In the genomic region with DNA sequence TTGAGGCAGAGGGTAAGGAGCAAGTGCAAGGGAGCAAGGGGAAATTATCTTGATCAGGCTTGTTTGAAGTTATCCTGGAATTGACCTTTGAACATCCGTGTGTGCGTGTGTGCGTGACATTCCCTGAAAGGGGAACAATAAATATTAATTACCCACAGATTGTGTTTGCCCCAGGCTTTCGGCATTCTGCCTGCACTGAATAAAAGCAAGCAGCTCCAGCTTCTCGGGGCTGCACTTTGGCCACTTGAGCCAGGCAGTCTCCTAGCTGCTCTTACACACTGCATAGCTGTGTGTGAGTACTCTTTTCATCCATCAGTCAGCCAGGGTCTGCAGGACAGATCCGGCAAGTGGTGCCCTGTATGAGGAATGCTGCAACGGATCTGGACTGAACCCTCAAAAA, we compare ENCODE assay signal across 28 cellular contexts.
DNase-seq lines count a peak whose midpoint lies in the region; ATAC-seq, FAIRE-seq and TF ChIP-seq lines count a peak whose summit lies in the region.
"Had no signal": no experiment of that assay in that cellular context is flagged by ENCODE, and none has a peak within 500 bp of the region (broad histone marks: within the 10 kb centered on the region; RNA-seq: fewer than 3 reads in every experiment).

No MANE protein-coding gene starts in this region.

- H3K27ac Mint-ChIP-seq in Calu3 (ENCODE audit: unreplicated experiment), result peak overlapping the region; percentile 39
- H3K27ac Mint-ChIP-seq in neural progenitor cell, result peak overlapping the region; percentile 39
- H3K27ac Mint-ChIP-seq: activated CD4-positive, alpha-beta memory T cell treated with anti-CD3 and anti-CD28 coated beads, Interleukin-2, amount 10 ng/mL, durations not matched to agents 7 days and 5 days; activated naive CD4-positive, alpha-beta T cell treated with anti-CD3 and anti-CD28 coated beads, Interleukin-2, amount 50 U/mL, for 24 hours; activated T-helper 17 cell treated with anti-CD3 and anti-CD28 coated beads, Interleukin-2, amount 50 U/mL, for 72 hours; CD4-positive, CD25-positive, alpha-beta regulatory T cell; T-cell had no signal

- H3K27ac ChIP-seq in KOPT-K1 (ENCODE audit: low read depth, low read length, poor library complexity, severe bottlenecking) (peak overlapping the region; percentile 10), K562 (ENCODE audit: extremely low read depth, low read depth, low read length) (no peak overlapping the region), neural progenitor cell (no peak overlapping the region), testis (no peak overlapping the region), left ventricle myocardium inferior (replicated peaks) (no peak overlapping the region)
- H3K27ac ChIP-seq: epithelial cell of prostate, KMS-11, psoas muscle, thoracic aorta had no signal

- H3K36me3 Mint-ChIP-seq in Calu3 (ENCODE audit: insufficient read depth, unreplicated experiment) (peaks cover 25% of the 10 kb centered on the region), neural progenitor cell (no peaks in the 10 kb centered on the region)
- H3K36me3 Mint-ChIP-seq: activated naive CD4-positive, alpha-beta T cell treated with anti-CD3 and anti-CD28 coated beads, Interleukin-2, amount 50 U/mL, for 24 hours; CD4-positive, CD25-positive, alpha-beta regulatory T cell; T-cell had no signal

- WGBS in K562 (ENCODE audit: insufficient coverage, low coverage, missing lambda C conversion rate), result 54% methylated on average over 7 of the region's 7 CpGs
- WGBS in testis, 2 donors, result 66 to 67% methylated on average over 7 of the region's 7 CpGs

- TF ChIP-seq CTCF in Calu3 (IDR thresholded peaks at IDR 0.05; ENCODE audit: unreplicated experiment) (no peak), K562 (IDR thresholded peaks at IDR 0.05 in 2 of 3, conservative IDR thresholded peaks at IDR 0.05 in 1 of 3; ENCODE audit: insufficient read depth in 2 of 3, low read depth in 1 of 3, low read length in 3 of 3) (no peak), neural progenitor cell (IDR thresholded peaks at IDR 0.05) (no peak), testis (IDR thresholded peaks at IDR 0.05) (no peak), left ventricle myocardium inferior (IDR thresholded peaks at IDR 0.05; ENCODE audit: borderline replicate concordance) (no peak)

- H3F3A ChIP-seq in neural progenitor cell (ENCODE audit: low read depth), result peaks cover 41% of the 10 kb centered on the region

- H3K4me1 Mint-ChIP-seq in Calu3 (ENCODE audit: low read depth, unreplicated experiment) (peaks cover 29% of the 10 kb centered on the region), neural progenitor cell (peaks cover 39% of the 10 kb centered on the region)

- H3K36me3 ChIP-seq in KOPT-K1 (ENCODE audit: insufficient read depth, low read length), result no peaks in the 10 kb centered on the region
- no peaks in the 10 kb centered on the region for H3K36me3 ChIP-seq in K562 (ENCODE audit: control insufficient read depth, insufficient read depth, low read length)
- no peaks in the 10 kb centered on the region for H3K36me3 ChIP-seq in neural progenitor cell
- H3K36me3 ChIP-seq in testis (ENCODE audit: low read depth, missing control alignments), result no peaks in the 10 kb centered on the region
- H3K36me3 ChIP-seq in left ventricle myocardium inferior, result no peaks in the 10 kb centered on the region
- H3K36me3 ChIP-seq: thoracic aorta had no signal

- no TSS peak for BruUV-seq in Calu3 (replicated peaks; lab: Mats Ljungman, UMichigan)
- no TSS peak for BruUV-seq in K562 (replicated peaks; lab: Mats Ljungman, UMichigan)

- no peak for TF ChIP-seq POLR2A in K562 (conservative IDR thresholded peaks at IDR 0.05)
- no peak for TF ChIP-seq POLR2A in testis (IDR thresholded peaks at IDR 0.05)

- DNase-seq in Calu3 (no peak), K562 (ENCODE audit: extremely low read depth in 1 of 4, low spot score in 3 of 4) (no peak), neural progenitor cell (ENCODE audit: low spot score) (no peak), hepatic stellate cell (ENCODE audit: low spot score) (no peak), testis (no peak), left ventricle myocardium inferior (no peak)
- DNase-seq: activated CD4-positive, alpha-beta memory T cell treated with anti-CD3 and anti-CD28 coated beads, Interleukin-2, amount 10 ng/mL, durations not matched to agents 7 days and 5 days; activated CD8-positive, alpha-beta memory T cell treated with anti-CD3 and anti-CD28 coated beads, Interleukin-2, amount 50 U/mL, for 48 hours; CD4-positive, CD25-positive, alpha-beta regulatory T cell; effector CD8-positive, alpha-beta T cell; NCI-H1436 treated with DMSO at 0.1 percent for 48 hours; NCI-H2171; NCI-H526 treated with DMSO at 0.1 percent for 48 hours; psoas muscle; SIG-M5; stimulated activated naive CD8-positive, alpha-beta T cell treated with anti-CD3 and anti-CD28 coated beads, Interleukin-15, Interleukin-2, amounts not matched to agents 100 U/mL and 50 U/mL, for 24 hours; T-cell had no signal

- TF ChIP-seq EP300 in K562 (IDR thresholded peaks at IDR 0.05; ENCODE audit: low read length), result no peak

- FAIRE-seq in K562 (lab: Jason Lieb, UNC), result no peak
- FAIRE-seq: bronchial epithelial cell, colon had no signal

- CTCF ChIA-PET in Calu3 (lab: Charles Lee), result interaction anchor here (0.9 to 2.1 kb wide), 2 partner anchors 12 to 13 kb away, joined by 3 to 8 read pairs; no protein-coding TSS in a partner anchor
- CTCF ChIA-PET in K562 (lab: Yijun Ruan, JAX; ENCODE audit: low intra/inter-chr PET ratio), result no interaction called here

- H3K79me2 ChIP-seq in K562 (ENCODE audit: control insufficient read depth, insufficient read depth, low read length) (peaks cover 18% of the 10 kb centered on the region), neural progenitor cell (ENCODE audit: low read depth) (peaks cover 22% of the 10 kb centered on the region)

- H3K27me3 Mint-ChIP-seq in Calu3 (ENCODE audit: unreplicated experiment) (no peaks in the 10 kb centered on the region), neural progenitor cell (ENCODE audit: insufficient read depth, low read depth) (peaks cover 5% of the 10 kb centered on the region)
- H3K27me3 Mint-ChIP-seq: activated CD4-positive, alpha-beta memory T cell treated with anti-CD3 and anti-CD28 coated beads, Interleukin-2, amount 10 ng/mL, durations not matched to agents 7 days and 5 days; activated naive CD4-positive, alpha-beta T cell treated with anti-CD3 and anti-CD28 coated beads, Interleukin-2, amount 50 U/mL, for 24 hours; activated T-helper 17 cell treated with anti-CD3 and anti-CD28 coated beads, Interleukin-2, amount 50 U/mL, for 72 hours; CD4-positive, CD25-positive, alpha-beta regulatory T cell; T-cell had no signal

- H3K4me3 Mint-ChIP-seq in Calu3 (ENCODE audit: low read depth, unreplicated experiment) (no peak overlapping the region), neural progenitor cell (no peak overlapping the region)
- H3K4me3 Mint-ChIP-seq: activated CD4-positive, alpha-beta memory T cell treated with anti-CD3 and anti-CD28 coated beads, Interleukin-2, amount 10 ng/mL, durations not matched to agents 7 days and 5 days; activated naive CD4-positive, alpha-beta T cell treated with anti-CD3 and anti-CD28 coated beads, Interleukin-2, amount 50 U/mL, for 24 hours; activated T-helper 17 cell treated with anti-CD3 and anti-CD28 coated beads, Interleukin-2, amount 50 U/mL, for 72 hours; CD4-positive, CD25-positive, alpha-beta regulatory T cell; T-cell had no signal

- H3K9me3 Mint-ChIP-seq in Calu3 (ENCODE audit: low read depth, unreplicated experiment), result no peaks in the 10 kb centered on the region
- H3K9me3 Mint-ChIP-seq in neural progenitor cell, result no peaks in the 10 kb centered on the region
- H3K9me3 Mint-ChIP-seq: activated CD4-positive, alpha-beta memory T cell treated with anti-CD3 and anti-CD28 coated beads, Interleukin-2, amount 10 ng/mL, durations not matched to agents 7 days and 5 days; activated naive CD4-positive, alpha-beta T cell treated with anti-CD3 and anti-CD28 coated beads, Interleukin-2, amount 50 U/mL, for 24 hours; activated T-helper 17 cell treated with anti-CD3 and anti-CD28 coated beads, Interleukin-2, amount 50 U/mL, for 72 hours; CD4-positive, CD25-positive, alpha-beta regulatory T cell; T-cell had no signal

- H3K4me2 ChIP-seq in K562 (ENCODE audit: insufficient read depth, low read length), result no peak overlapping the region
- no peak overlapping the region for H3K4me2 ChIP-seq in neural progenitor cell
- H3K4me2 ChIP-seq: KMS-11 had no signal

- H3K4me1 ChIP-seq in K562 (replicated peaks in 1 of 2; ENCODE audit: control insufficient read depth in 2 of 2, insufficient read depth in 2 of 2, low read length in 2 of 2) (peaks cover 3 to 11% of the 10 kb centered on the region in 2 experiments; a peak in 3 of 5 replicates), neural progenitor cell (peaks cover 11% of the 10 kb centered on the region), testis (no peaks in the 10 kb centered on the region), left ventricle myocardium inferior (no peaks in the 10 kb centered on the region)
- H3K4me1 ChIP-seq: psoas muscle had no signal

- H3K9ac ChIP-seq in K562 (ENCODE audit: insufficient read depth in 1 of 2, low read depth in 2 of 2, low read length in 2 of 2), result no peak overlapping the region
- H3K9ac ChIP-seq in neural progenitor cell, result no peak overlapping the region
- H3K9ac ChIP-seq: KMS-11 had no signal

- in situ Hi-C loops in K562 (cut with MboI), result no loop called here

- H3K9me3 ChIP-seq in KOPT-K1 (ENCODE audit: insufficient read depth, low read length, poor library complexity, severe bottlenecking) (no peaks in the 10 kb centered on the region), K562 (replicated peaks; ENCODE audit: control insufficient read depth, insufficient read depth, low read depth, low read length) (no peaks in the 10 kb centered on the region), neural progenitor cell (ENCODE audit: low read depth) (no peaks in the 10 kb centered on the region), testis (no peaks in the 10 kb centered on the region), left ventricle myocardium inferior (replicated peaks) (no peaks in the 10 kb centered on the region)
- H3K9me3 ChIP-seq: psoas muscle, thoracic aorta had no signal

- no peak overlapping the region for H3K4me3 ChIP-seq in K562
- no peak overlapping the region for H3K4me3 ChIP-seq in neural progenitor cell
- H3K4me3 ChIP-seq in testis, result no peak overlapping the region
- no peak overlapping the region for H3K4me3 ChIP-seq in left ventricle myocardium inferior
- H3K4me3 ChIP-seq: psoas muscle, thoracic aorta had no signal

- no peaks in the 10 kb centered on the region for H3K9me1 ChIP-seq in K562 (ENCODE audit: control insufficient read depth, insufficient read depth, low read length)

- H4K20me1 ChIP-seq in K562 (replicated peaks; ENCODE audit: control insufficient read depth, insufficient read depth, low read length) (no peaks in the 10 kb centered on the region), neural progenitor cell (ENCODE audit: low read depth) (peaks cover 14% of the 10 kb centered on the region)

- ATAC-seq in K562 (0 out of 3 replicates have a peak, but pooled peaks have one; percentile 4), HG03159 (IDR thresholded peaks at IDR 0.05; ENCODE audit: unreplicated experiment) (no peak)
- ATAC-seq: activated CD4-positive, CD25-positive, alpha-beta regulatory T cell treated with anti-CD3 and anti-CD28 coated beads, Interleukin-2, amount 50 U/mL, for 24 hours; activated T-helper 17 cell treated with anti-CD3 and anti-CD28 coated beads, Interleukin-2, amount 50 U/mL, for 72 hours; Panc1; psoas muscle; stimulated activated naive CD8-positive, alpha-beta T cell treated with anti-CD3 and anti-CD28 coated beads, Interleukin-15, Interleukin-2, amounts not matched to agents 100 U/mL and 50 U/mL, for 24 hours; T-cell had no signal

- no peaks in the 10 kb centered on the region for H3K27me3 ChIP-seq in K562 (ENCODE audit: control insufficient read depth in 2 of 2, insufficient read depth in 2 of 2, low read length in 2 of 2)
- no peaks in the 10 kb centered on the region for H3K27me3 ChIP-seq in neural progenitor cell
- H3K27me3 ChIP-seq in testis, result no peaks in the 10 kb centered on the region
- H3K27me3 ChIP-seq in left ventricle myocardium inferior (ENCODE audit: low read depth), result peaks cover 97% of the 10 kb centered on the region

- H2AFZ ChIP-seq in K562 (ENCODE audit: low read depth, low read length) (no peak overlapping the region), neural progenitor cell (replicated peaks) (no peak overlapping the region)

- POLR2A ChIA-PET in K562 (lab: Yijun Ruan, JAX), result interaction anchor here (0.7 to 10.2 kb wide), 11 partner anchors 9 to 227 kb away, joined by 3 to 94 read pairs (median 7); a partner anchor contains a TSS

- no peak for TF ChIP-seq RAD21 in K562 (CRISPR knock-in tag; conservative IDR thresholded peaks at IDR 0.05 in 1 of 2, IDR thresholded peaks at IDR 0.05 in 1 of 2)

- intact Hi-C loops in Calu3 (cut with micrococcal nuclease; ENCODE audit: unreplicated experiment), result no loop called here
- intact Hi-C loops in K562 (cut with micrococcal nuclease), result no loop called here
- intact Hi-C loops in testis (cut with DNase I; ENCODE audit: low total_unique reads), result no loop called here
- intact Hi-C loops in left ventricle myocardium inferior (cut with micrococcal nuclease), result no loop called here
